ENCODE assay signal across 12 cellular contexts in the genomic region with DNA sequence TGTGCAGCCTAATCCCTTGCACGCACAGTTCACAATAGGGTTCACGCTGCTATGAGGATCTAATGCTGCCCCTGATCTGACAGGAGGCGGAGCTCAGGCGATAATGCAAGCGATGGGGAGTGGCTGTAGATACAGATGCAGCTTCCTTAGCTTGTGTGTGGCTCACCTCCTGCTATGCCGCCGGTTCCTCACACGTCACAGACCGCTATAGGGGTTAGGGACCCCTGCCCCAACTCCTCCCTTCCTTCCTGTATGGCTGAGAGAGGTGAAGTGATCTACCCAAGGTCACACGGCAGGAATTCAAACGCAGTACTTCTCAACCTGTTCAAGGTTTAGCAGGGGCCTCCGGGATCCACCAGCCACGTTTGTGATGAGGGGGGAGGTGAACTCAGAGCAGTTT. TPM values are rescaled to one million over a fixed set of nuclear protein-coding genes. Genes with fewer than 3 reads are reported as not detected.
A peak's percentile ranks its signal among the peaks of the same experiment; 100 is the strongest.
DNase-seq lines count a peak whose midpoint lies in the region; ATAC-seq, FAIRE-seq and TF ChIP-seq lines count a peak whose summit lies in the region.
"Had no signal": no experiment of that assay in that cellular context is flagged by ENCODE, and none has a peak within 500 bp of the region (broad histone marks: within the 10 kb centered on the region; RNA-seq: fewer than 3 reads in every experiment).

No MANE protein-coding gene starts in this region.

- H3K27ac ChIP-seq in effector memory CD4-positive, alpha-beta T cell (ENCODE audit: insufficient read depth, low read length, poor library complexity, severe bottlenecking): peak overlapping the region; percentile 30
- H3K27ac ChIP-seq in substantia nigra (ENCODE audit: low read depth, low read length, poor library complexity, severe bottlenecking) (peak overlapping the region; percentile 45), kidney (ENCODE audit: low read depth in 2 of 2, low read length in 2 of 2) (no peak overlapping the region)

- FAIRE-seq in kidney (lab: Jason Lieb, UNC): no peak
- FAIRE-seq: GM18507 had no signal

- peak; percentile 39 for DNase-seq in activated naive CD4-positive, alpha-beta T cell treated with Interleukin-2 at 50 U/mL for 16 hours
- no peak for DNase-seq in activated naive CD4-positive, alpha-beta T cell treated with anti-CD3 and anti-CD28 coated beads, Interleukin-2, amount 50 U/mL, for 72 hours (ENCODE audit: low spot score in 2 of 2)
- peak; percentile 29 to 31 for DNase-seq in activated CD4-positive, alpha-beta T cell treated with anti-CD3 and anti-CD28 coated beads for 4 hours
- DNase-seq in effector memory CD4-positive, alpha-beta T cell: peak; percentile 31 to 58 (median 50)
- DNase-seq in substantia nigra (lab: John Stamatoyannopoulos, UW) (no peak), GOT3 (lab: John Stamatoyannopoulos, UW) (no peak), hypothalamus (lab: John Stamatoyannopoulos, UW) (no peak), kidney (no peak)
- DNase-seq: glutamatergic neuron, MM.1S, naive B cell had no signal

- no peaks in the 10 kb centered on the region for H3K36me3 ChIP-seq in effector memory CD4-positive, alpha-beta T cell (ENCODE audit: control insufficient read depth, insufficient read depth, low read length)
- H3K36me3 ChIP-seq in kidney (ENCODE audit: control insufficient read depth in 1 of 2, insufficient read depth in 2 of 2, low read length in 2 of 2): no peaks in the 10 kb centered on the region

- no peak overlapping the region for H3K27ac Mint-ChIP-seq in activated naive CD4-positive, alpha-beta T cell treated with anti-CD3 and anti-CD28 coated beads, Interleukin-2, amount 50 U/mL, for 72 hours

- H3K4me1 ChIP-seq in effector memory CD4-positive, alpha-beta T cell (ENCODE audit: control insufficient read depth, insufficient read depth, low read length, poor library complexity, severe bottlenecking): peaks cover 13% of the 10 kb centered on the region
- peaks cover 4 to 5% of the 10 kb centered on the region in 2 donors for H3K4me1 ChIP-seq in kidney (ENCODE audit: control insufficient read depth in 1 of 2, insufficient read depth in 1 of 2, low read depth in 1 of 2, low read length in 2 of 2)

- ATAC-seq in activated naive CD4-positive, alpha-beta T cell treated with anti-CD3 and anti-CD28 coated beads, Interleukin-2, amount 50 U/mL, for 72 hours: no peak

- H3K9me3 ChIP-seq in effector memory CD4-positive, alpha-beta T cell (ENCODE audit: control insufficient read depth, low read length): no peaks in the 10 kb centered on the region
- no peaks in the 10 kb centered on the region for H3K9me3 ChIP-seq in kidney (ENCODE audit: control insufficient read depth in 1 of 2, low read length in 2 of 2)

- no peak overlapping the region for H3K9ac ChIP-seq in kidney (ENCODE audit: low read length in 2 of 2)

- no peak for TF ChIP-seq CTCF in kidney (IDR thresholded peaks at IDR 0.05; ENCODE audit: borderline replicate concordance, extremely low read depth, insufficient read depth)

- no peak overlapping the region for H3K4me3 ChIP-seq in effector memory CD4-positive, alpha-beta T cell (ENCODE audit: insufficient read depth, low read depth, low read length, poor library complexity, severe bottlenecking)
- H3K4me3 ChIP-seq in kidney (ENCODE audit: low read length in 2 of 2): no peak overlapping the region

- intact Hi-C loops in kidney (cut with DNase I): no loop called here

- no peaks in the 10 kb centered on the region for H3K36me3 Mint-ChIP-seq in activated naive CD4-positive, alpha-beta T cell treated with anti-CD3 and anti-CD28 coated beads, Interleukin-2, amount 50 U/mL, for 72 hours
- H3K36me3 Mint-ChIP-seq: naive B cell had no signal

- H3K27me3 ChIP-seq in effector memory CD4-positive, alpha-beta T cell (replicated peaks; ENCODE audit: control insufficient read depth, insufficient read depth, low read length, poor library complexity, severe bottlenecking): no peaks in the 10 kb centered on the region

- H3K9me3 Mint-ChIP-seq in activated naive CD4-positive, alpha-beta T cell treated with anti-CD3 and anti-CD28 coated beads, Interleukin-2, amount 50 U/mL, for 72 hours: no peaks in the 10 kb centered on the region
- H3K9me3 Mint-ChIP-seq: naive B cell had no signal

RNA-seq across cellular contexts. Expression of gene PLLP, which starts 13.4 kb away (rescaled TPM):
- under 1 TPM; 0.35 to 0.43 TPM for total RNA-seq in activated naive CD4-positive, alpha-beta T cell treated with anti-CD3 and anti-CD28 coated beads, Interleukin-2, amount 50 U/mL, for 72 hours
- 64.4 TPM for total RNA-seq in kidney
- 83.8 TPM for polyA plus RNA-seq in kidney (ENCODE audit: insufficient read depth, low read depth, low replicate concordance)

RNA-seq across cellular contexts. Expression of gene ARL2BP, which starts 52.8 kb away (rescaled TPM):
- 10 to 100 TPM; 14.7 to 20.7 TPM for total RNA-seq in activated naive CD4-positive, alpha-beta T cell treated with anti-CD3 and anti-CD28 coated beads, Interleukin-2, amount 50 U/mL, for 72 hours
- 61.5 TPM for total RNA-seq in kidney
- 53.9 TPM for polyA plus RNA-seq in kidney (ENCODE audit: insufficient read depth, low read depth, low replicate concordance)

Comparison
In these comparisons a context has a peak if more than half of its experiments do, and no peak if none do; other contexts are left out.
1. DNase-seq: peak in activated naive CD4-positive, alpha-beta T cell treated with Interleukin-2 at 50 U/mL for 16 hours (single experiment), activated CD4-positive, alpha-beta T cell treated with anti-CD3 and anti-CD28 coated beads for 4 hours (2 of 2) and effector memory CD4-positive, alpha-beta T cell (3 of 3); none in activated naive CD4-positive, alpha-beta T cell treated with anti-CD3 and anti-CD28 coated beads, Interleukin-2, amount 50 U/mL, for 72 hours (0 of 2), substantia nigra (0 of 49), GOT3 (single experiment), hypothalamus (0 of 51) and kidney (single experiment).
2. H3K27ac ChIP-seq: peak in effector memory CD4-positive, alpha-beta T cell (single experiment) and substantia nigra (single experiment); none in kidney (0 of 2).
3. RNA of gene PLLP, which starts 13.4 kb away (total RNA-seq): 64.4 TPM in kidney (single experiment); 0.35 to 0.43 TPM in activated naive CD4-positive, alpha-beta T cell treated with anti-CD3 and anti-CD28 coated beads, Interleukin-2, amount 50 U/mL, for 72 hours; every median in the first group is over 10 times any median in the second.